ENCODE assay signal across 17 cellular contexts in the genomic region with DNA sequence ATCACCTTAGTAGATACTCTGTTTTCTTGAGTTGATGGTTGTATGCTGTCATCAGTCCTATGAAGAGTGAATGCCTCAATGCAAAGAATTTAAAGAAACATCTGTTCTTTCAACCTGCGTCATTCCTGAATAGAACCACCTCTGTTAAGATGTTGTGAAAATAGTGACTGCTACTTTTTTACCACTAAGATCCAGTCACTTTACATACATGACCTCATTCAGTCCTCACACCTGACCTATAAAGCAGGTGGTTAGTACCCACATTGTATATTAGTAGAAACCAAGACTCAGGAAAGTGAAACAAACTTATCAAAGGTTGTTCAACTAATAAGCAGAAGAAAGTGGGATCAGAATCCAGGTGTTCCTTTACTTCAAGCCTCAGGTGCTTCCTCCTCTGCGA.
DNase-seq lines count a peak whose midpoint lies in the region; ATAC-seq, FAIRE-seq and TF ChIP-seq lines count a peak whose summit lies in the region.
"Had no signal": no experiment of that assay in that cellular context is flagged by ENCODE, and none has a peak within 500 bp of the region (broad histone marks: within the 10 kb centered on the region; RNA-seq: fewer than 3 reads in every experiment).

No MANE protein-coding gene starts in this region.

- H3K79me2 ChIP-seq in MM.1S (ENCODE audit: low read length) = no peaks in the 10 kb centered on the region

- H3K36me3 ChIP-seq in MM.1S (replicated peaks; ENCODE audit: insufficient read depth, low read length) = no peaks in the 10 kb centered on the region
- H3K36me3 ChIP-seq in pancreas = peaks cover 0 to 22% (median 0%) of the 10 kb centered on the region in 3 donors
- no peaks in the 10 kb centered on the region for H3K36me3 ChIP-seq in testis (ENCODE audit: low read depth, missing control alignments)

- peak; percentile 98 for DNase-seq in MM.1S
- DNase-seq in activated CD4-positive, alpha-beta T cell treated with anti-CD3 and anti-CD28 coated beads, Interleukin-2, amount 10 ng/mL, durations not matched to agents 24 days and 14 days = no peak
- DNase-seq in pancreas = no peak
- DNase-seq in GDM1 (lab: John Stamatoyannopoulos, UW) = no peak
- no peak for DNase-seq in testis
- DNase-seq: DMS153; effector CD4-positive, alpha-beta T cell; NCI-H2227 treated with DMSO at 0.1 percent for 48 hours; psoas muscle; stimulated activated naive CD4-positive, alpha-beta T cell; T-helper 2 cell had no signal

- H3K4me1 ChIP-seq in MM.1S (ENCODE audit: low read length) = peaks cover 46% of the 10 kb centered on the region
- peaks cover 2 to 17% (median 16%) of the 10 kb centered on the region in 3 donors for H3K4me1 ChIP-seq in pancreas
- H3K4me1 ChIP-seq in testis = no peaks in the 10 kb centered on the region
- H3K4me1 ChIP-seq: foreskin keratinocyte, psoas muscle had no signal

- ATAC-seq in GM18867 (IDR thresholded peaks at IDR 0.05; ENCODE audit: unreplicated experiment) (peak; percentile 94), GM21528 (IDR thresholded peaks at IDR 0.05; ENCODE audit: low FRiP score, unreplicated experiment) (peak; percentile 56), HG02981 (IDR thresholded peaks at IDR 0.05; ENCODE audit: unreplicated experiment) (peak; percentile 84), pancreas (no peak)
- ATAC-seq: psoas muscle had no signal

- TF ChIP-seq POLR2A in testis (IDR thresholded peaks at IDR 0.05) = no peak

- no peaks in the 10 kb centered on the region for H3K9me3 ChIP-seq in MM.1S (replicated peaks; ENCODE audit: insufficient read depth, low read length)
- no peaks in the 10 kb centered on the region for H3K9me3 ChIP-seq in pancreas
- no peaks in the 10 kb centered on the region for H3K9me3 ChIP-seq in testis
- H3K9me3 ChIP-seq: psoas muscle had no signal

- peak overlapping the region; percentile 50; the same call in 1 of the 2 replicates for H3K9ac ChIP-seq in MM.1S (ENCODE audit: low read length)

- H3F3A ChIP-seq in MM.1S (ENCODE audit: insufficient read depth, low read length) = peaks cover 17% of the 10 kb centered on the region

- no peaks in the 10 kb centered on the region for H3K27me3 Mint-ChIP-seq in activated CD4-positive, alpha-beta T cell treated with anti-CD3 and anti-CD28 coated beads, Interleukin-2, amount 10 ng/mL, durations not matched to agents 24 days and 14 days

- intact Hi-C loops in activated CD4-positive, alpha-beta T cell treated with anti-CD3 and anti-CD28 coated beads, Interleukin-2, amount 10 ng/mL, durations not matched to agents 24 days and 14 days (cut with micrococcal nuclease) = no loop called here
- intact Hi-C loops in pancreas (cut with DNase I) (loop anchor here in 1 of 3 donors (10.0 kb wide), 1 partner anchor 61 kb away; the partner anchor contains the start of gene ITGB8), testis (cut with DNase I; ENCODE audit: low total_unique reads) (no loop called here)

- no peaks in the 10 kb centered on the region for H4K20me1 ChIP-seq in MM.1S (ENCODE audit: insufficient read depth, low read length)

- no peaks in the 10 kb centered on the region for H3K4me1 Mint-ChIP-seq in activated CD4-positive, alpha-beta T cell treated with anti-CD3 and anti-CD28 coated beads, Interleukin-2, amount 10 ng/mL, durations not matched to agents 24 days and 14 days

- TF ChIP-seq CTCF in MM.1S (IDR thresholded peaks at IDR 0.05; ENCODE audit: low read length) (no peak), pancreas (IDR thresholded peaks at IDR 0.05) (no peak), testis (IDR thresholded peaks at IDR 0.05) (no peak)

- H3K4me3 Mint-ChIP-seq in activated CD4-positive, alpha-beta T cell treated with anti-CD3 and anti-CD28 coated beads, Interleukin-2, amount 10 ng/mL, durations not matched to agents 24 days and 14 days = no peak overlapping the region

- H3K27me3 ChIP-seq in MM.1S (replicated peaks; ENCODE audit: insufficient read depth, low read length) = no peaks in the 10 kb centered on the region
- H3K27me3 ChIP-seq in pancreas = no peaks in the 10 kb centered on the region
- no peaks in the 10 kb centered on the region for H3K27me3 ChIP-seq in testis
- H3K27me3 ChIP-seq: foreskin keratinocyte had no signal

- H3K9me2 ChIP-seq in MM.1S (replicated peaks; ENCODE audit: insufficient read depth, low read length) = no peaks in the 10 kb centered on the region

- 98 to 100% methylated on average over 2 of the region's 2 CpGs for WGBS in pancreas, 2 donors
- WGBS in testis, 2 donors = 76 to 88% methylated on average over 2 of the region's 2 CpGs

- no peak overlapping the region for H3K27ac Mint-ChIP-seq in activated CD4-positive, alpha-beta T cell treated with anti-CD3 and anti-CD28 coated beads, Interleukin-2, amount 10 ng/mL, durations not matched to agents 24 days and 14 days

- H3K4me2 ChIP-seq in MM.1S (ENCODE audit: low read depth, low read length) = peak overlapping the region; percentile 53; the same call in 1 of the 2 replicates

- peak overlapping the region; percentile 94 for H3K27ac ChIP-seq in MM.1S (ENCODE audit: low read length)
- H3K27ac ChIP-seq in pancreas = no peak overlapping the region
- H3K27ac ChIP-seq in testis = no peak overlapping the region
- H3K27ac ChIP-seq: foreskin keratinocyte, psoas muscle had no signal

- no peak overlapping the region for H2AFZ ChIP-seq in MM.1S (ENCODE audit: low read length)

- H3K9me3 Mint-ChIP-seq in activated CD4-positive, alpha-beta T cell treated with anti-CD3 and anti-CD28 coated beads, Interleukin-2, amount 10 ng/mL, durations not matched to agents 24 days and 14 days = no peaks in the 10 kb centered on the region

- FAIRE-seq in pancreas (lab: Jason Lieb, UNC) = no peak
- FAIRE-seq: astrocyte, HTR-8/SVneo had no signal

- no peak overlapping the region for H3K4me3 ChIP-seq in MM.1S (ENCODE audit: low read length)
- H3K4me3 ChIP-seq in pancreas = no peak overlapping the region
- H3K4me3 ChIP-seq in testis = no peak overlapping the region
- H3K4me3 ChIP-seq: psoas muscle had no signal

- H3K36me3 Mint-ChIP-seq in activated CD4-positive, alpha-beta T cell treated with anti-CD3 and anti-CD28 coated beads, Interleukin-2, amount 10 ng/mL, durations not matched to agents 24 days and 14 days (ENCODE audit: low read depth) = no peaks in the 10 kb centered on the region

Comparison
In these comparisons a context has a peak if more than half of its experiments do, and no peak if none do; other contexts are left out.
1. ATAC-seq: peak in GM18867 (single experiment), GM21528 (single experiment) and HG02981 (single experiment); none in pancreas (0 of 4).